ENCODE assay signal across 10 cellular contexts in the genomic region with DNA sequence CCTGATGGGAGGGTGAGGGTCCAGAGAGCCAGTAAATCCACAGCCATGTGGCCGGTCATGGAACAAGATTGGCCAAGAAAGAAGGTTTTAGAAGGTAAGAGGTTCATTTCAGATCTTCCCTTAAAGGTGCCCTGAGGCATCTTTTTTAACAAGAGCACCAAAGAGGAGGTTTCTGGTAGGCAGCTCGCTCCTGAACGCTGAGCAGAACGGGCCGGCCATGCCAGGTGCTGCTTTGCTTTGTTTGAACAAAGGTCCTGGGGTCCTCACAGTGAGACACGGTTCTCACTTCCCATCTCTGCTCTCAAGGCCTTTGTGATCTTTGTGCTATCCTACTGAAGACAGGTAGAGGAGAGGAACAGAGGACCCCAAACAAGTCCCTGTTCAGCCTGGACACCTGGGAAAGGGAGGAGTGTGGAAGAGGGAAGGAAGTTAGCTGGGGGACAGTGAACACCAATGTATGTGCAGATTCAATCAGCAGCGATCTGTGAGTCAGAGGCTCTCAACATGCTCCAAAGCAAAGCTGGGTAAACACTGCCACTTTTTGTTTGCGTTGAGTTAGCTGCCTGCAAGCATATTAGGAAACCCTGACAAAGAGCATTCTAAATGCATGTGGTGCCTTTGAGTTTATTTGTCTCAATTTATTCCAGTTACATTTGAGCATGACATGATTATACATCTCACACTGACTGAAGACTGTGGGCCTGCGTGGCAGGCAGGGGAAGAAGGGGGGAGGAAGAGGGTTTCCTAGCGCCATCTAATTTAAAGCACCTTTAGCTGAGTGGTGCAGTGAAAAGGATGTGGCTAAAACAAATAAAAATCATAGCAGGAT.
DNase-seq lines count a peak whose midpoint lies in the region; ATAC-seq, FAIRE-seq and TF ChIP-seq lines count a peak whose summit lies in the region.
"Had no signal": no experiment of that assay in that cellular context is flagged by ENCODE, and none has a peak within 500 bp of the region (broad histone marks: within the 10 kb centered on the region; RNA-seq: fewer than 3 reads in every experiment).

No MANE protein-coding gene starts in this region.

- peaks cover 16% of the 10 kb centered on the region for H3K9me3 ChIP-seq in HepG2 (ENCODE audit: low read length)

- peak; percentile 96 for FAIRE-seq in HepG2 (lab: Jason Lieb, UNC)
- FAIRE-seq in HTR-8/SVneo (lab: Jason Lieb, UNC): no peak
- no peak for FAIRE-seq in D721Med (lab: Jason Lieb, UNC)

- no peaks in the 10 kb centered on the region for H4K20me1 ChIP-seq in HepG2 (ENCODE audit: insufficient read depth, low read length)

- H3K36me3 ChIP-seq in HepG2 (replicated peaks in 1 of 2; ENCODE audit: control insufficient read depth in 1 of 2, insufficient read depth in 2 of 2, low read length in 2 of 2): no peaks in the 10 kb centered on the region
- H3K36me3 ChIP-seq: heart left ventricle had no signal

- H3K79me2 ChIP-seq in HepG2 (ENCODE audit: insufficient read depth, low read length): no peaks in the 10 kb centered on the region

- POLR2A ChIA-PET in HepG2 (lab: Yijun Ruan, JAX): interaction anchor here (0.9 to 2.4 kb wide), 2 partner anchors 11 to 16 kb away, joined by 7 to 39 read pairs; no protein-coding TSS in a partner anchor

- peaks cover 27% of the 10 kb centered on the region for H3K9me3 Mint-ChIP-seq in activated naive CD4-positive, alpha-beta T cell treated with anti-CD3 and anti-CD28 coated beads for 36 hours

- CTCF ChIA-PET in HepG2 (lab: Yijun Ruan, JAX; ENCODE audit: low intra/inter-chr PET ratio, low total read pairs): interaction anchor here (0.7 to 1.3 kb wide), 2 partner anchors 11 to 16 kb away, joined by 3 to 4 read pairs; no protein-coding TSS in a partner anchor
- CTCF ChIA-PET in activated naive CD4-positive, alpha-beta T cell treated with anti-CD3 and anti-CD28 coated beads for 36 hours (lab: Charles Lee): no interaction called here

- peak; percentile 47 for TF ChIP-seq RAD21 in HepG2 (CRISPR knock-in tag; IDR thresholded peaks at IDR 0.05)

- peaks cover 21% of the 10 kb centered on the region for H3K4me1 ChIP-seq in HepG2 (ENCODE audit: insufficient read depth, low read length)
- H3K4me1 ChIP-seq: heart left ventricle had no signal

- intact Hi-C loops in HepG2 (cut with micrococcal nuclease; ENCODE audit: unreplicated experiment): no loop called here
- intact Hi-C loops in activated naive CD4-positive, alpha-beta T cell treated with anti-CD3 and anti-CD28 coated beads for 36 hours (cut with micrococcal nuclease): no loop called here

- TSS peak; percentile 66 for BruUV-seq in HepG2 (replicated peaks; lab: Mats Ljungman, UMichigan)

- ATAC-seq in HepG2 (peak; percentile 98), HG03097 (IDR thresholded peaks at IDR 0.05; ENCODE audit: low FRiP score, unreplicated experiment) (no peak)
- ATAC-seq: heart left ventricle had no signal

- in situ Hi-C loops in HepG2 (cut with HindIII; ENCODE audit: extremely low pct_ligation_motif_present, low pct_unique_long_range_greater_than_20kb): no loop called here

- peak overlapping the region; percentile 81 for H3K4me2 ChIP-seq in HepG2 (ENCODE audit: low read depth, low read length)

- H3K27me3 Mint-ChIP-seq in activated naive CD4-positive, alpha-beta T cell treated with anti-CD3 and anti-CD28 coated beads for 36 hours (ENCODE audit: low read depth): no peaks in the 10 kb centered on the region

- no peak overlapping the region for H3K27ac Mint-ChIP-seq in activated naive CD4-positive, alpha-beta T cell treated with anti-CD3 and anti-CD28 coated beads for 36 hours

- H3K4me3 ChIP-seq in HepG2 (replicated peaks in 1 of 3; ENCODE audit: insufficient read depth in 1 of 3, low read depth in 2 of 3, low read length in 3 of 3): peak overlapping the region; percentile 9 to 49 (median 16); a peak in 4 of 6 replicates
- H3K4me3 ChIP-seq: heart left ventricle had no signal

- peaks cover 11% of the 10 kb centered on the region for H3K36me3 Mint-ChIP-seq in activated naive CD4-positive, alpha-beta T cell treated with anti-CD3 and anti-CD28 coated beads for 36 hours (ENCODE audit: low read depth)

- TF ChIP-seq CTCF in VCaP (conservative IDR thresholded peaks at IDR 0.05) (peak; percentile 21), HepG2 (CRISPR knock-in tag; IDR thresholded peaks at IDR 0.05) (peak; percentile 65), D721Med (IDR thresholded peaks at IDR 0.05; ENCODE audit: insufficient read depth, missing control alignments) (no peak)

- peak overlapping the region; percentile 68 for H2AFZ ChIP-seq in HepG2 (ENCODE audit: low read length)

- no peaks in the 10 kb centered on the region for H3K27me3 ChIP-seq in HepG2 (ENCODE audit: control insufficient read depth in 1 of 2, insufficient read depth in 2 of 2, low read length in 2 of 2)

- TF ChIP-seq EP300 in HepG2 (IDR thresholded peaks at IDR 0.05; ENCODE audit: low read depth in 2 of 2, low read length in 2 of 2) (peak in 1 of 2 experiments; percentile 62; a peak in 2 of 4 replicates), HepG2 (CRISPR knock-in tag; IDR thresholded peaks at IDR 0.05; ENCODE audit: borderline replicate concordance) (peak; percentile 57; the same call in 1 of the 2 replicates)

- peak overlapping the region; percentile 30; the same call in 1 of the 2 replicates for H3K9ac ChIP-seq in HepG2 (ENCODE audit: insufficient read depth, low read depth, low read length)

- H3K27ac ChIP-seq in VCaP (peak overlapping the region; percentile 26), HepG2 (ENCODE audit: extremely low read length, insufficient read depth, low read length) (peak overlapping the region; percentile 43)
- H3K27ac ChIP-seq: heart left ventricle had no signal

- DNase-seq in COLO668 (lab: John Stamatoyannopoulos, UW; ENCODE audit: unreplicated experiment): peak; percentile 70
- DNase-seq in NCI-H1417 (lab: John Stamatoyannopoulos, UW): peak in 2 of 3 experiments; percentile 71 to 89
- peak; percentile 95 for DNase-seq in HepG2 (ENCODE audit: low spot score)
- DNase-seq in HTR-8/SVneo (ENCODE audit: insufficient read length, low spot score): no peak
- DNase-seq in activated naive CD4-positive, alpha-beta T cell treated with anti-CD3 and anti-CD28 coated beads for 36 hours: no peak
- DNase-seq in D721Med (ENCODE audit: insufficient read length, low spot score): no peak
- DNase-seq: aorta, heart left ventricle had no signal

- no peak overlapping the region for H3K4me3 Mint-ChIP-seq in activated naive CD4-positive, alpha-beta T cell treated with anti-CD3 and anti-CD28 coated beads for 36 hours

- 18% methylated on average over 10 of the region's 10 CpGs for WGBS in HepG2 (ENCODE audit: low lambda C conversion rate)

- H3K4me1 Mint-ChIP-seq in activated naive CD4-positive, alpha-beta T cell treated with anti-CD3 and anti-CD28 coated beads for 36 hours (ENCODE audit: low read depth): no peaks in the 10 kb centered on the region

- no peak for TF ChIP-seq POLR2A in HepG2 (IDR thresholded peaks at IDR 0.05; ENCODE audit: insufficient read depth in 1 of 2, low read depth in 2 of 2, low read length in 2 of 2)

TF ChIP-seq in HepG2, 621 proteins besides CTCF, POLR2A, EP300 and RAD21 (continues in another document):
- TF ChIP-seq ZNF547 (CRISPR knock-in tag; IDR thresholded peaks at IDR 0.05) (0 out of 2 replicates have a peak, but pooled peaks have one; percentile 51), BRCA1 (CRISPR knock-in tag; IDR thresholded peaks at IDR 0.05) (no peak), MAF1 (CRISPR knock-in tag; IDR thresholded peaks at IDR 0.05; ENCODE audit: borderline replicate concordance) (no peak), CHD4 (IDR thresholded peaks at IDR 0.05; ENCODE audit: borderline replicate concordance, low read length) (0 out of 2 replicates have a peak, but pooled peaks have one; percentile 24), SIX1 (CRISPR knock-in tag; IDR thresholded peaks at IDR 0.05; ENCODE audit: borderline replicate concordance) (no peak), MBD4 (IDR thresholded peaks at IDR 0.05; ENCODE audit: borderline replicate concordance, low read length) (0 out of 2 replicates have a peak, but pooled peaks have one; percentile 35), ONECUT2 (CRISPR knock-in tag; IDR thresholded peaks at IDR 0.05) (no peak), HDAC6 (IDR thresholded peaks at IDR 0.05; ENCODE audit: low read depth, low read length) (no peak), FOXP1 (IDR thresholded peaks at IDR 0.05) (no peak), FOXP1 (CRISPR knock-in tag; IDR thresholded peaks at IDR 0.05) (peak; percentile 63; the same call in 1 of the 2 replicates), MEF2D (CRISPR knock-in tag; IDR thresholded peaks at IDR 0.05) (0 out of 2 replicates have a peak, but pooled peaks have one; percentile 42)
- TF ChIP-seq, protein P1, sequence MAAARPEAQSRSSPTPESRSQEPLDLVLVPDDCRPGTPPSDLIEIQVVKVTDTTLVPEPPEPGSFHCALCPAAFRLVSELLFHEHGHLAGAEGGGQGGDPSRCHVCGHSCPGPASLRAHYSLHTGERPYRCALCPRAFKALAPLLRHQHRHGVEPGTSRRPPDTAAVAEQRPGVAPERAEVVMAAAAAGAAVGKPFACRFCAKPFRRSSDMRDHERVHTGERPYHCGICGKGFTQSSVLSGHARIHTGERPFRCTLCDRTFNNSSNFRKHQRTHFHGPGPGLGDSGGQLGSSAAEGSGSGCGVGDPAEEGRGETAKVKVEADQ (CRISPR knock-in tag; IDR thresholded peaks at IDR 0.05; ENCODE audit: borderline replicate concordance): 0 out of 2 replicates have a peak, but pooled peaks have one; percentile 44
- TF ChIP-seq, protein P2, sequence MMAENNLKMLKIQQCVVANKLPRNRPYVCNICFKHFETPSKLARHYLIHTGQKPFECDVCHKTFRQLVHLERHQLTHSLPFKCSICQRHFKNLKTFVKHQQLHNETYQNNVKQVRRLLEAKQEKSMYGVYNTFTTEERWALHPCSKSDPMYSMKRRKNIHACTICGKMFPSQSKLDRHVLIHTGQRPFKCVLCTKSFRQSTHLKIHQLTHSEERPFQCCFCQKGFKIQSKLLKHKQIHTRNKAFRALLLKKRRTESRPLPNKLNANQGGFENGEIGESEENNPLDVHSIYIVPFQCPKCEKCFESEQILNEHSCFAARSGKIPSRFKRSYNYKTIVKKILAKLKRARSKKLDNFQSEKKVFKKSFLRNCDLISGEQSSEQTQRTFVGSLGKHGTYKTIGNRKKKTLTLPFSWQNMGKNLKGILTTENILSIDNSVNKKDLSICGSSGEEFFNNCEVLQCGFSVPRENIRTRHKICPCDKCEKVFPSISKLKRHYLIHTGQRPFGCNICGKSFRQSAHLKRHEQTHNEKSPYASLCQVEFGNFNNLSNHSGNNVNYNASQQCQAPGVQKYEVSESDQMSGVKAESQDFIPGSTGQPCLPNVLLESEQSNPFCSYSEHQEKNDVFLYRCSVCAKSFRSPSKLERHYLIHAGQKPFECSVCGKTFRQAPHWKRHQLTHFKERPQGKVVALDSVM (CRISPR knock-in tag; IDR thresholded peaks at IDR 0.05): no peak

Comparison
In these comparisons a context has a peak if more than half of its experiments do, and no peak if none do; other contexts are left out.
1. DNase-seq: peak in COLO668 (single experiment), NCI-H1417 (2 of 3) and HepG2 (single experiment); none in HTR-8/SVneo (single experiment), activated naive CD4-positive, alpha-beta T cell treated with anti-CD3 and anti-CD28 coated beads for 36 hours (single experiment) and D721Med (single experiment).